In genomic region chr4:120919358-120919757, GRCh38 we compare ENCODE assay signal across 15 cellular contexts. TPM values are rescaled to one million over a fixed set of nuclear protein-coding genes. Genes with fewer than 3 reads are reported as not detected.
A peak's percentile ranks its signal among the peaks of the same experiment; 100 is the strongest.
DNase-seq lines count a peak whose midpoint lies in the region; TF ChIP-seq lines count a peak whose summit lies in the region.
"Had no signal": no experiment of that assay in that cellular context is flagged by ENCODE, and none has a peak within 500 bp of the region (broad histone marks: within the 10 kb centered on the region; RNA-seq: fewer than 3 reads in every experiment).

No MANE protein-coding gene starts in this region.

- in situ Hi-C loops in brain microvascular endothelial cell (cut with HindIII; ENCODE audit: low pct_ligation_motif_present, low sequenced_read_pairs) (no loop called here), GM13977 (cut with MboI; ENCODE audit: low pct_unique_long_range_greater_than_20kb, low sequenced_read_pairs, unreplicated experiment) (no loop called here), HAP-1 (cut with MboI; ENCODE audit: low sequenced_read_pairs) (no loop called here)

- no peak overlapping the region for H3K4me2 ChIP-seq in KMS-11
- H3K4me2 ChIP-seq in smooth muscle cell: no peak overlapping the region

- H3K4me1 Mint-ChIP-seq in mesothelial cell of epicardium: peaks cover 48% of the 10 kb centered on the region
- H3K4me1 Mint-ChIP-seq in immature natural killer cell: peaks cover 14 to 15% of the 10 kb centered on the region in 2 donors

- H3K79me2 ChIP-seq in KMS-11 (ENCODE audit: insufficient read depth, low read depth): no peaks in the 10 kb centered on the region
- peaks cover 14% of the 10 kb centered on the region for H3K79me2 ChIP-seq in smooth muscle cell (ENCODE audit: low read depth)

- no peak for DNase-seq in BJ (ENCODE audit: low read depth)
- DNase-seq in brain microvascular endothelial cell: no peak
- no peak for DNase-seq in mesothelial cell of epicardium (ENCODE audit: low spot score in 2 of 2, unreplicated experiment in 2 of 2)
- no peak for DNase-seq in GM13977 (ENCODE audit: low spot score)
- DNase-seq in smooth muscle cell (lab: John Stamatoyannopoulos, UW; ENCODE audit: unreplicated experiment): no peak
- no peak for DNase-seq in immature natural killer cell
- DNase-seq in HAP-1 (ENCODE audit: low spot score in 2 of 2): no peak
- DNase-seq: activated effector memory CD4-positive, alpha-beta T cell treated with Interleukin-2 at 50 U/mL for 16 hours; effector memory CD8-positive, alpha-beta T cell; NCI-H2107; NCI-H774; SJCRH30; stimulated activated CD4-positive, alpha-beta T cell treated with anti-CD3 and anti-CD28 coated beads, Interleukin-15, amount 100 ng/mL, for 24 hours had no signal

- H3K4me3 ChIP-seq in BJ (ENCODE audit: low read depth, low read length) (no peak overlapping the region), KMS-11 (IDR thresholded peaks at IDR 0.05; ENCODE audit: insufficient read depth, low read depth, low read length) (no peak overlapping the region), brain microvascular endothelial cell (ENCODE audit: low read depth, low read length) (no peak overlapping the region), smooth muscle cell (no peak overlapping the region), HAP-1 (no peak overlapping the region)
- H3K4me3 ChIP-seq: SJCRH30, testis had no signal

- H3K36me3 ChIP-seq in BJ (ENCODE audit: control insufficient read depth, insufficient read depth, low read length): no peaks in the 10 kb centered on the region
- H3K36me3 ChIP-seq in KMS-11 (ENCODE audit: insufficient read depth): no peaks in the 10 kb centered on the region
- no peaks in the 10 kb centered on the region for H3K36me3 ChIP-seq in brain microvascular endothelial cell (replicated peaks)
- no peaks in the 10 kb centered on the region for H3K36me3 ChIP-seq in smooth muscle cell (ENCODE audit: low read depth)
- H3K36me3 ChIP-seq in HAP-1 (replicated peaks): no peaks in the 10 kb centered on the region
- H3K36me3 ChIP-seq: SJCRH30 had no signal

- no peak overlapping the region for H2AFZ ChIP-seq in KMS-11 (ENCODE audit: low read depth)
- no peak overlapping the region for H2AFZ ChIP-seq in smooth muscle cell (ENCODE audit: low read depth)

- no peak overlapping the region for H3K27ac ChIP-seq in KMS-11
- no peak overlapping the region for H3K27ac ChIP-seq in brain microvascular endothelial cell
- no peak overlapping the region for H3K27ac ChIP-seq in smooth muscle cell (ENCODE audit: low read depth)
- H3K27ac ChIP-seq: SJCRH30, testis had no signal

- H3K4me1 ChIP-seq in KMS-11 (ENCODE audit: low read depth, poor library complexity, severe bottlenecking) (peaks cover 27% of the 10 kb centered on the region), smooth muscle cell (ENCODE audit: low read depth) (peaks cover 16% of the 10 kb centered on the region), HAP-1 (no peaks in the 10 kb centered on the region)

- H3K36me3 Mint-ChIP-seq in mesothelial cell of epicardium: no peaks in the 10 kb centered on the region
- H3K36me3 Mint-ChIP-seq in immature natural killer cell: no peaks in the 10 kb centered on the region

- H3K27me3 ChIP-seq in BJ (ENCODE audit: control insufficient read depth, insufficient read depth, low read length) (no peaks in the 10 kb centered on the region), KMS-11 (ENCODE audit: insufficient read depth, low read depth) (no peaks in the 10 kb centered on the region), brain microvascular endothelial cell (replicated peaks) (no peaks in the 10 kb centered on the region), smooth muscle cell (ENCODE audit: low read depth) (no peaks in the 10 kb centered on the region), HAP-1 (ENCODE audit: low read depth) (peaks cover 13% of the 10 kb centered on the region)
- H3K27me3 ChIP-seq: SJCRH30, testis had no signal

- H4K20me1 ChIP-seq in KMS-11 (ENCODE audit: insufficient read depth): no peaks in the 10 kb centered on the region
- no peaks in the 10 kb centered on the region for H4K20me1 ChIP-seq in smooth muscle cell (ENCODE audit: low read depth)

- H3K4me3 Mint-ChIP-seq in mesothelial cell of epicardium (no peak overlapping the region), immature natural killer cell (no peak overlapping the region)
- H3K4me3 Mint-ChIP-seq: effector memory CD8-positive, alpha-beta T cell had no signal

- 97% methylated on average over 1 of the region's 1 CpG for WGBS in smooth muscle cell (ENCODE audit: low lambda C conversion rate)

- H3K9me3 Mint-ChIP-seq in mesothelial cell of epicardium (no peaks in the 10 kb centered on the region), immature natural killer cell (no peaks in the 10 kb centered on the region)
- H3K9me3 Mint-ChIP-seq: effector memory CD8-positive, alpha-beta T cell had no signal

- no peak overlapping the region for H3K27ac Mint-ChIP-seq in mesothelial cell of epicardium
- no peak overlapping the region for H3K27ac Mint-ChIP-seq in immature natural killer cell
- H3K27ac Mint-ChIP-seq: effector memory CD8-positive, alpha-beta T cell had no signal

- POLR2A ChIA-PET in BJ (lab: Charles Lee): interaction anchor here (0.6 to 0.7 kb wide), 2 partner anchors 17 to 33 kb away, joined by 3 read pairs; no protein-coding TSS in a partner anchor

- H3K9me3 ChIP-seq in smooth muscle cell (replicated peaks; ENCODE audit: low read depth) (no peaks in the 10 kb centered on the region), HAP-1 (no peaks in the 10 kb centered on the region)
- H3K9me3 ChIP-seq: SJCRH30, testis had no signal

- H3K27me3 Mint-ChIP-seq in mesothelial cell of epicardium (ENCODE audit: low read depth) (no peaks in the 10 kb centered on the region), immature natural killer cell (ENCODE audit: low read depth in 3 of 3) (peaks cover 6 to 20% (median 10%) of the 10 kb centered on the region in 3 donors)

- 0 out of 2 replicates have a peak, but pooled peaks have one; percentile 20 for TF ChIP-seq CTCF in BJ (IDR thresholded peaks at IDR 0.05; ENCODE audit: insufficient read depth, low read depth, low read length)
- TF ChIP-seq CTCF in KMS-11 (conservative IDR thresholded peaks at IDR 0.05; ENCODE audit: low read depth, low read length): peak; percentile 54
- TF ChIP-seq CTCF in brain microvascular endothelial cell (IDR thresholded peaks at IDR 0.05; ENCODE audit: low read depth, low read length, missing control alignments): peak; percentile 7
- peak; percentile 39 for TF ChIP-seq CTCF in mesothelial cell of epicardium (IDR thresholded peaks at IDR 0.05; ENCODE audit: unreplicated experiment)
- no peak for TF ChIP-seq CTCF in GM13977 (IDR thresholded peaks at IDR 0.05; ENCODE audit: extremely low read depth, insufficient read depth, missing control alignments)
- no peak for TF ChIP-seq CTCF in smooth muscle cell (IDR thresholded peaks at IDR 0.05; ENCODE audit: borderline replicate concordance, insufficient read depth, poor library complexity, severe bottlenecking)

- no peaks in the 10 kb centered on the region for H3F3A ChIP-seq in smooth muscle cell (ENCODE audit: low read depth)

- H3K9ac ChIP-seq in KMS-11: no peak overlapping the region
- no peak overlapping the region for H3K9ac ChIP-seq in smooth muscle cell (ENCODE audit: low read depth)

- CTCF ChIA-PET in BJ (lab: Yijun Ruan, JAX): interaction anchor here (1.1 kb wide), 1 partner anchor 11 kb away, joined by 4 read pairs; no protein-coding TSS in a partner anchor

RNA-seq across cellular contexts. Expression of gene PRDM5, which starts 3.2 kb away (rescaled TPM):
- polyA plus RNA-seq in BJ (2011; rRNA removed) (5.3 and 7.3 TPM in 2 replicates), smooth muscle cell (3.3 and 5.4 TPM in 2 replicates), immature natural killer cell (under 1 TPM in 1 of 3 donors, not detected in 2; 0.08 TPM)
- 8.3 and 9.9 TPM in 2 replicates for polyA minus RNA-seq in BJ (2011; rRNA and poly(A)+ RNA removed)
- total RNA-seq in mesothelial cell of epicardium (23.6 to 30.2 TPM (median 29.1 TPM) in 3 replicates), smooth muscle cell (8.6 and 18.0 TPM in 2 replicates)

Comparison
In these comparisons a context has a peak if more than half of its experiments do, and no peak if none do; other contexts are left out.
1. CTCF ChIP-seq: peak in BJ (single experiment), KMS-11 (single experiment), brain microvascular endothelial cell (single experiment) and mesothelial cell of epicardium (single experiment); none in GM13977 (single experiment) and smooth muscle cell (single experiment).